9 cellular contexts compared by ENCODE assay signal in genomic region chr7:100492738-100493475, GRCh38. TPM values are rescaled to one million over a fixed set of nuclear protein-coding genes. Genes with fewer than 3 reads are reported as not detected.
A peak's percentile ranks its signal among the peaks of the same experiment; 100 is the strongest.
DNase-seq lines count a peak whose midpoint lies in the region; ATAC-seq and TF ChIP-seq lines count a peak whose summit lies in the region.
"Had no signal": no experiment of that assay in that cellular context is flagged by ENCODE, and none has a peak within 500 bp of the region (broad histone marks: within the 10 kb centered on the region; RNA-seq: fewer than 3 reads in every experiment).

No MANE protein-coding gene starts in this region.

- no peak for TF ChIP-seq CTCF in breast epithelium (IDR thresholded peaks at IDR 0.05)
- no peak for TF ChIP-seq CTCF in MCF 10A (IDR thresholded peaks at IDR 0.05; ENCODE audit: unreplicated experiment)
- TF ChIP-seq CTCF in brain (conservative IDR thresholded peaks at IDR 0.05), result no peak
- TF ChIP-seq CTCF in upper lobe of right lung (IDR thresholded peaks at IDR 0.05), result no peak

- H2AFZ ChIP-seq in mesenchymal stem cell (ENCODE audit: low read depth, low read length), result no peak overlapping the region

- no peak overlapping the region for H4K8ac ChIP-seq in mesenchymal stem cell (ENCODE audit: low read length)

- no peaks in the 10 kb centered on the region for H3K9me3 ChIP-seq in breast epithelium
- H3K9me3 ChIP-seq in mesenchymal stem cell (ENCODE audit: control insufficient read depth, low read length), result no peaks in the 10 kb centered on the region
- no peaks in the 10 kb centered on the region for H3K9me3 ChIP-seq in upper lobe of right lung

- H3K27ac ChIP-seq in breast epithelium (no peak overlapping the region), mesenchymal stem cell (ENCODE audit: low read length, poor library complexity, severe bottlenecking) (no peak overlapping the region), upper lobe of right lung (no peak overlapping the region)
- H3K27ac ChIP-seq: C4-2B had no signal

- H3K4me1 Mint-ChIP-seq in MCF 10A (ENCODE audit: insufficient read depth, unreplicated experiment), result no peaks in the 10 kb centered on the region
- peaks cover 45% of the 10 kb centered on the region for H3K4me1 Mint-ChIP-seq in brain

- H3K4me2 ChIP-seq in mesenchymal stem cell (ENCODE audit: low read length, poor library complexity, severe bottlenecking), result peak overlapping the region; percentile 80

- no peak overlapping the region for H2BK5ac ChIP-seq in mesenchymal stem cell (ENCODE audit: low read depth, low read length, poor library complexity, severe bottlenecking)

- no peak overlapping the region for H3K14ac ChIP-seq in mesenchymal stem cell (ENCODE audit: low read length in 2 of 2)

- H3K23ac ChIP-seq in mesenchymal stem cell (ENCODE audit: low read length in 2 of 2), result no peak overlapping the region

- H3K36me3 Mint-ChIP-seq in MCF 10A (ENCODE audit: insufficient read depth, unreplicated experiment) (peaks cover 6% of the 10 kb centered on the region), brain (peaks cover 40% of the 10 kb centered on the region)

- WGBS in mesenchymal stem cell, result 85% methylated on average over 5 of the region's 5 CpGs

- H3K9ac ChIP-seq in mesenchymal stem cell (ENCODE audit: low read length), result no peak overlapping the region

- no peak for TF ChIP-seq POLR2A in breast epithelium (IDR thresholded peaks at IDR 0.05)

- no peak overlapping the region for H2BK120ac ChIP-seq in mesenchymal stem cell (ENCODE audit: low read depth, low read length)

- H3K9me3 Mint-ChIP-seq in MCF 10A (ENCODE audit: unreplicated experiment) (no peaks in the 10 kb centered on the region), brain (no peaks in the 10 kb centered on the region)

- H3K79me1 ChIP-seq in mesenchymal stem cell (replicated peaks; ENCODE audit: low read length, poor library complexity, severe bottlenecking), result no peaks in the 10 kb centered on the region

- H3K4ac ChIP-seq in mesenchymal stem cell (ENCODE audit: low read depth in 1 of 2, low read length in 2 of 2), result peak overlapping the region in 1 of 2 experiments; percentile 58

- H4K91ac ChIP-seq in mesenchymal stem cell (ENCODE audit: low read length), result no peak overlapping the region

- H3K4me3 Mint-ChIP-seq in MCF 10A (ENCODE audit: unreplicated experiment) (no peak overlapping the region), brain (peak overlapping the region in 3 of 5 experiments; percentile 22 to 59 (median 53))

- no peak overlapping the region for H2BK12ac ChIP-seq in mesenchymal stem cell (ENCODE audit: low read length in 2 of 2)

- H3K4me1 ChIP-seq in breast epithelium (no peaks in the 10 kb centered on the region), mesenchymal stem cell (ENCODE audit: control insufficient read depth, insufficient read depth, low read depth, low read length) (peaks cover 20% of the 10 kb centered on the region), upper lobe of right lung (peaks cover 13% of the 10 kb centered on the region)

- no peaks in the 10 kb centered on the region for H3K27me3 ChIP-seq in breast epithelium
- H3K27me3 ChIP-seq in mesenchymal stem cell (ENCODE audit: control insufficient read depth in 1 of 2, insufficient read depth in 1 of 2, low read length in 2 of 2), result no peaks in the 10 kb centered on the region
- H3K27me3 ChIP-seq in upper lobe of right lung, result no peaks in the 10 kb centered on the region

- H3K36me3 ChIP-seq in breast epithelium (no peaks in the 10 kb centered on the region), mesenchymal stem cell (ENCODE audit: control insufficient read depth in 1 of 2, insufficient read depth in 2 of 2, low read depth in 1 of 2, low read length in 2 of 2) (peaks cover 0 to 8% of the 10 kb centered on the region in 2 experiments), upper lobe of right lung (no peaks in the 10 kb centered on the region)

- H3K4me3 ChIP-seq in breast epithelium, result peak overlapping the region; percentile 32 to 65 (median 35)
- H3K4me3 ChIP-seq in mesenchymal stem cell (ENCODE audit: insufficient read depth in 1 of 2, low read depth in 1 of 2, low read length in 2 of 2), result no peak overlapping the region
- H3K4me3 ChIP-seq in upper lobe of right lung, result peak overlapping the region; percentile 40

- H3K27me3 Mint-ChIP-seq in MCF 10A (ENCODE audit: insufficient read depth, unreplicated experiment) (no peaks in the 10 kb centered on the region), brain (no peaks in the 10 kb centered on the region)

- peak overlapping the region in 1 of 2 experiments; percentile 87 for H3K18ac ChIP-seq in mesenchymal stem cell (ENCODE audit: low read depth in 1 of 2, low read length in 2 of 2)

- H2AK5ac ChIP-seq in mesenchymal stem cell (ENCODE audit: low read length, severe bottlenecking), result no peak overlapping the region

- intact Hi-C loops in breast epithelium (cut with DNase I; ENCODE audit: low total_unique reads) (no loop called here), MCF 10A (cut with micrococcal nuclease) (no loop called here), upper lobe of right lung (cut with DNase I) (no loop called here)

- POLR2A ChIA-PET in MCF 10A (lab: Yijun Ruan, JAX), result interaction anchor here (0.6 kb wide), 1 partner anchor 227 kb away, joined by 3 read pairs; no protein-coding TSS in a partner anchor

- ATAC-seq in upper lobe of right lung, result no peak
- ATAC-seq in GM18517 (IDR thresholded peaks at IDR 0.05; ENCODE audit: unreplicated experiment), result no peak
- no peak for ATAC-seq in HG03378 (IDR thresholded peaks at IDR 0.05; ENCODE audit: unreplicated experiment)
- ATAC-seq in HG03039 (IDR thresholded peaks at IDR 0.05; ENCODE audit: unreplicated experiment), result no peak

- DNase-seq in breast epithelium (ENCODE audit: low spot score in 2 of 2) (no peak), MCF 10A (ENCODE audit: unreplicated experiment) (no peak), mesenchymal stem cell (no peak), upper lobe of right lung (no peak)

- H3K27ac Mint-ChIP-seq in MCF 10A (ENCODE audit: low read depth, unreplicated experiment) (no peak overlapping the region), brain (peak overlapping the region; percentile 11 to 95 (median 72))

- no TSS peak for BruUV-seq in MCF 10A (replicated peaks; lab: Mats Ljungman, UMichigan)

- CTCF ChIA-PET in MCF 10A (lab: Yijun Ruan, JAX), result interaction anchor here (0.6 to 1.5 kb wide), 5 partner anchors 10 to 1131 kb away, joined by 3 to 5 read pairs (median 4); no protein-coding TSS in a partner anchor

- H2BK15ac ChIP-seq in mesenchymal stem cell (ENCODE audit: low read depth, poor library complexity, severe bottlenecking), result no peak overlapping the region

RNA-seq across cellular contexts. Expression of gene NYAP1, which starts 9.2 kb away (rescaled TPM):
- total RNA-seq in breast epithelium (under 1 TPM; 0.48 to 0.66 (median 0.59) TPM), MCF 10A (2022) (0.21 TPM in 1 of 2 replicates, not detected in the other), upper lobe of right lung (0.55 TPM)
- 20.8 TPM for polyA plus RNA-seq in brain (ENCODE audit: insufficient read depth, low read depth, low replicate concordance)
- 0.57 TPM for polyA plus RNA-seq in mesenchymal stem cell (2013, experiment 1 of 2)
- 0.58 TPM for polyA plus RNA-seq in mesenchymal stem cell (2013, experiment 2 of 2)

RNA-seq across cellular contexts. Expression of gene TSC22D4, which starts 13.9 kb away (rescaled TPM):
- 10 to 100 TPM; 17.0 to 23.7 (median 19.7) TPM for total RNA-seq in breast epithelium
- 36.0 and 43.8 TPM in 2 replicates for total RNA-seq in MCF 10A (2022)
- 383 TPM for polyA plus RNA-seq in brain (ENCODE audit: insufficient read depth, low read depth, low replicate concordance)
- polyA plus RNA-seq in mesenchymal stem cell (2013, experiment 1 of 2), result 47.5 TPM
- 47.0 TPM for polyA plus RNA-seq in mesenchymal stem cell (2013, experiment 2 of 2)
- 51.8 TPM for total RNA-seq in upper lobe of right lung

RNA-seq across cellular contexts. Expression of gene SPACDR, which starts 28.8 kb away (rescaled TPM):
- total RNA-seq in breast epithelium, result not detected
- total RNA-seq in MCF 10A (2022), result 0.49 and 0.74 TPM in 2 replicates
- polyA plus RNA-seq in brain (ENCODE audit: insufficient read depth, low read depth, low replicate concordance), result 1.6 TPM
- polyA plus RNA-seq in mesenchymal stem cell (2013, experiment 1 of 2), result 0.47 TPM
- polyA plus RNA-seq in mesenchymal stem cell (2013, experiment 2 of 2), result 0.56 TPM
- 1.8 TPM for total RNA-seq in upper lobe of right lung

RNA-seq across cellular contexts. Expression of gene AGFG2, which starts 46.1 kb away (rescaled TPM):
- total RNA-seq in breast epithelium (10 to 100 TPM; 12.2 to 24.7 (median 18.7) TPM), MCF 10A (2022) (8.4 and 11.9 TPM in 2 replicates), upper lobe of right lung (36.0 TPM)
- 44.8 TPM for polyA plus RNA-seq in brain (ENCODE audit: insufficient read depth, low read depth, low replicate concordance)
- 5.6 TPM for polyA plus RNA-seq in mesenchymal stem cell (2013, experiment 1 of 2)
- polyA plus RNA-seq in mesenchymal stem cell (2013, experiment 2 of 2), result 5.7 TPM

RNA-seq across cellular contexts. Expression of gene PPP1R35, which starts 56.6 kb away (rescaled TPM):
- 10 to 100 TPM; 14.1 to 42.6 (median 32.6) TPM for total RNA-seq in breast epithelium
- total RNA-seq in MCF 10A (2022), result 38.5 and 45.3 TPM in 2 replicates
- polyA plus RNA-seq in brain (ENCODE audit: insufficient read depth, low read depth, low replicate concordance), result 34.4 TPM
- polyA plus RNA-seq in mesenchymal stem cell (2013, experiment 1 of 2), result 45.2 TPM
- 47.7 TPM for polyA plus RNA-seq in mesenchymal stem cell (2013, experiment 2 of 2)
- total RNA-seq in upper lobe of right lung, result 24.7 TPM

Comparison
In these comparisons a context has a peak if more than half of its experiments do, and no peak if none do; other contexts are left out.
1. H3K4me3 ChIP-seq: peak in breast epithelium (3 of 3) and upper lobe of right lung (single experiment); none in mesenchymal stem cell (0 of 2).